Comparison of ENCODE assay signal across 10 cellular contexts in the genomic region with DNA sequence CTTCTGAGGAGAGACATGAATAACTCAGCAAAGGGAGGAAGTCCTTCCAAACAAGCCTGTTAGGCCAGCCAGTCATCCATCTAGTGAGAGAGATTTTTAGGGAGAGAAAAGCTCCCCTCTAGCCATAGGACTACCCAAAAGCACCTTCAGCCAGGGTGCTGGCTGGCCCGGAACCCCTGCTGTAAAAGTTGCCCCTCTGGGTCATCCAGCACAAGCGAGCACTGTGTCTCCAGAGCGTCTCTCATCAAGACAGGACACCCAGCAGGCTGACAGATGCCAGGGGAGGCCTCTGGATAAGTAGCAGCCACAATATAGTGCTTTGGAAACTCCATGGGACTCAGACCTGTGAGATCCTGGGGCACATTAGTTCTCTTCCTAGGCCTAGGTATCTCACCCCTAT. TPM values are rescaled to one million over a fixed set of nuclear protein-coding genes. Genes with fewer than 3 reads are reported as not detected.
DNase-seq lines count a peak whose midpoint lies in the region; ATAC-seq and TF ChIP-seq lines count a peak whose summit lies in the region.
"Had no signal": no experiment of that assay in that cellular context is flagged by ENCODE, and none has a peak within 500 bp of the region (broad histone marks: within the 10 kb centered on the region; RNA-seq: fewer than 3 reads in every experiment).

No MANE protein-coding gene starts in this region.

- H3K9me2 ChIP-seq in SK-N-SH (no peaks in the 10 kb centered on the region), hepatocyte (replicated peaks; ENCODE audit: insufficient read depth) (no peaks in the 10 kb centered on the region)

- H2AFZ ChIP-seq in SK-N-SH (ENCODE audit: low read depth) (no peak overlapping the region), hepatocyte (no peak overlapping the region), smooth muscle cell (ENCODE audit: low read depth) (no peak overlapping the region)

- H4K20me1 ChIP-seq in SK-N-SH (ENCODE audit: insufficient read depth) (peaks cover 34% of the 10 kb centered on the region), hepatocyte (ENCODE audit: insufficient read depth, poor library complexity, severe bottlenecking) (peaks cover 5% of the 10 kb centered on the region), smooth muscle cell (ENCODE audit: low read depth) (peaks cover 66% of the 10 kb centered on the region)

- no peak for TF ChIP-seq CTCF in SK-N-SH (IDR thresholded peaks at IDR 0.05)
- no peak for TF ChIP-seq CTCF in hepatocyte (IDR thresholded peaks at IDR 0.05; ENCODE audit: poor library complexity)
- no peak for TF ChIP-seq CTCF in smooth muscle cell (IDR thresholded peaks at IDR 0.05; ENCODE audit: borderline replicate concordance, insufficient read depth, poor library complexity, severe bottlenecking)

- H3K9ac ChIP-seq in SK-N-SH, result peak overlapping the region; percentile 84
- H3K9ac ChIP-seq in smooth muscle cell (ENCODE audit: low read depth), result peak overlapping the region; percentile 87

- ATAC-seq in HG02885 (IDR thresholded peaks at IDR 0.05; ENCODE audit: poor library complexity, unreplicated experiment), result no peak

- H3K9me3 ChIP-seq in SK-N-SH, result no peaks in the 10 kb centered on the region
- no peaks in the 10 kb centered on the region for H3K9me3 ChIP-seq in hepatocyte (ENCODE audit: low read depth)
- no peaks in the 10 kb centered on the region for H3K9me3 ChIP-seq in smooth muscle cell (replicated peaks; ENCODE audit: low read depth)

- H3F3A ChIP-seq in SK-N-SH (replicated peaks; ENCODE audit: insufficient read depth), result peaks cover 94% of the 10 kb centered on the region
- peaks cover 65% of the 10 kb centered on the region for H3F3A ChIP-seq in smooth muscle cell (ENCODE audit: low read depth)

- CTCF ChIA-PET in SK-N-SH (lab: Yijun Ruan, JAX), result interaction anchor here (1.1 to 1.8 kb wide), 4 partner anchors 11 to 96 kb away, joined by 3 to 9 read pairs (median 5); no protein-coding TSS in a partner anchor

- H3K4me3 ChIP-seq in SK-N-SH (ENCODE audit: low read depth in 2 of 2, low read length in 1 of 2), result no peak overlapping the region
- H3K4me3 ChIP-seq in hepatocyte, result no peak overlapping the region
- no peak overlapping the region for H3K4me3 ChIP-seq in smooth muscle cell

- TF ChIP-seq EP300 in SK-N-SH (IDR thresholded peaks at IDR 0.05; ENCODE audit: borderline replicate concordance in 1 of 2, low read depth in 1 of 2, low read length in 1 of 2), result no peak

- 40% methylated on average over 1 of the region's 3 CpGs for WGBS in SK-N-SH (ENCODE audit: low lambda C conversion rate)
- WGBS in hepatocyte (ENCODE audit: low lambda C conversion rate, missing lambda C conversion rate), result 90% methylated on average over 3 of the region's 3 CpGs
- WGBS in smooth muscle cell (ENCODE audit: low lambda C conversion rate), result 75% methylated on average over 3 of the region's 3 CpGs

- POLR2A ChIA-PET in SK-N-SH (lab: Yijun Ruan, JAX), result no interaction called here

- H3K4me1 ChIP-seq in SK-N-SH (ENCODE audit: control insufficient read depth in 1 of 2, insufficient read depth in 2 of 2, low read depth in 1 of 2, low read length in 1 of 2), result peaks cover 17 to 86% of the 10 kb centered on the region in 2 experiments
- H3K4me1 ChIP-seq in hepatocyte (ENCODE audit: insufficient read depth), result peaks cover 59% of the 10 kb centered on the region
- peaks cover 78% of the 10 kb centered on the region for H3K4me1 ChIP-seq in smooth muscle cell (ENCODE audit: low read depth)

- TF ChIP-seq RAD21 in SK-N-SH (IDR thresholded peaks at IDR 0.05; ENCODE audit: low read length), result no peak

- H3K79me2 ChIP-seq in SK-N-SH (ENCODE audit: insufficient read depth), result peaks cover 89% of the 10 kb centered on the region
- H3K79me2 ChIP-seq in hepatocyte, result peaks cover 85% of the 10 kb centered on the region
- H3K79me2 ChIP-seq in smooth muscle cell (ENCODE audit: low read depth), result peaks cover 76% of the 10 kb centered on the region

- DNase-seq in Daoy (ENCODE audit: low read depth) (peak; percentile 7), SK-N-SH (no peak), hepatocyte (ENCODE audit: low spot score) (no peak), smooth muscle cell (lab: John Stamatoyannopoulos, UW; ENCODE audit: unreplicated experiment) (no peak), ecto neural progenitor cell (ENCODE audit: low spot score) (no peak), SW480 (ENCODE audit: low spot score) (no peak), NCI-H446 treated with DMSO at 0.1 percent for 48 hours (lab: John Stamatoyannopoulos, UW) (no peak)
- DNase-seq: activated gamma-delta T cell treated with Interleukin-2 at 50 U/mL for 16 hours, NCI-H2029 had no signal

- H3K27ac ChIP-seq in SK-N-SH (ENCODE audit: low read depth in 2 of 2, low read length in 1 of 2) (peak overlapping the region; percentile 84 to 99), hepatocyte (peak overlapping the region; percentile 91), smooth muscle cell (ENCODE audit: low read depth) (peak overlapping the region; percentile 99)

- H3K27me3 ChIP-seq in SK-N-SH (ENCODE audit: insufficient read depth) (no peaks in the 10 kb centered on the region), hepatocyte (no peaks in the 10 kb centered on the region), smooth muscle cell (ENCODE audit: low read depth) (no peaks in the 10 kb centered on the region)

- H3K4me2 ChIP-seq in SK-N-SH, result peak overlapping the region; percentile 50
- H3K4me2 ChIP-seq in hepatocyte, result no peak overlapping the region
- peak overlapping the region; percentile 66 for H3K4me2 ChIP-seq in smooth muscle cell

- H3K36me3 ChIP-seq in SK-N-SH (replicated peaks in 1 of 2; ENCODE audit: control insufficient read depth in 1 of 2, insufficient read depth in 2 of 2, low read length in 1 of 2), result peaks cover 57 to 72% of the 10 kb centered on the region in 2 experiments
- H3K36me3 ChIP-seq in hepatocyte (replicated peaks; ENCODE audit: insufficient read depth, low read depth), result no peaks in the 10 kb centered on the region
- H3K36me3 ChIP-seq in smooth muscle cell (ENCODE audit: low read depth), result no peaks in the 10 kb centered on the region

TF ChIP-seq in SK-N-SH, 30 proteins besides CTCF, POLR2A, EP300 and RAD21:
- TF ChIP-seq FOXM1 (IDR thresholded peaks at IDR 0.05; ENCODE audit: low read depth) (no peak), POLR2AphosphoS5 (IDR thresholded peaks at IDR 0.05; ENCODE audit: low read depth, low read length) (no peak)

RNA-seq across cellular contexts. Expression of a gene that starts 24.5 kb away (rescaled TPM):
- total RNA-seq in Daoy (2014; rRNA removed; shearing (Covaris generic)), result 2,152 and 2,505 TPM in 2 replicates
- polyA plus RNA-seq in SK-N-SH (2012; rRNA removed) (4,669 and 5,711 TPM in 2 replicates), hepatocyte (1,699 and 1,702 TPM in 2 replicates), smooth muscle cell (2,665 and 3,194 TPM in 2 replicates)
- polyA plus RNA-seq in SK-N-SH (2012; cell fraction: cytosol; rRNA removed), result 5,477 and 5,705 TPM in 2 replicates
- 2,958 and 4,347 TPM in 2 replicates for polyA plus RNA-seq in SK-N-SH (2012; cell fraction: nucleus; rRNA removed)
- total RNA-seq in hepatocyte (1,102 and 1,220 TPM in 2 replicates), smooth muscle cell (2,380 and 2,477 TPM in 2 replicates)
